8 cellular contexts compared by ENCODE assay signal in genomic region chr9:113150670-113151591, GRCh38. TPM values are rescaled to one million over a fixed set of nuclear protein-coding genes. Genes with fewer than 3 reads are reported as not detected.
DNase-seq lines count a peak whose midpoint lies in the region; ATAC-seq and TF ChIP-seq lines count a peak whose summit lies in the region.

Gene SLC31A2, plus strand, starts transcription at chr9:113151007. Its CDS starts 68 bp downstream, at chr9:113151075.

- no peaks in the 10 kb centered on the region for H3K9me3 Mint-ChIP-seq in CD14-positive monocyte

- peak within 1 kb of the TSS; percentile 96 to 100 (median 99) for H3K27ac Mint-ChIP-seq in CD14-positive monocyte

- TF ChIP-seq CTCF in CD14-positive monocyte (IDR thresholded peaks at IDR 0.05): peak; percentile 47

- ATAC-seq in GM19351 (IDR thresholded peaks at IDR 0.05; ENCODE audit: unreplicated experiment) (peak; percentile 97), HG03521 (IDR thresholded peaks at IDR 0.05; ENCODE audit: unreplicated experiment) (peak; percentile 94)

- peak within 1 kb of the TSS; percentile 94 to 96 for H3K4me3 Mint-ChIP-seq in CD14-positive monocyte

- H3K4me1 Mint-ChIP-seq in CD14-positive monocyte: peaks cover 66% of the 10 kb centered on the region

- DNase-seq in CD14-positive monocyte (ENCODE audit: low spot score) (peak; percentile 81), NCI-H774 (lab: John Stamatoyannopoulos, UW) (peak; percentile 74), medulla oblongata (ENCODE audit: extremely low spot score) (peak; percentile 91)
- DNase-seq in activated CD8-positive, alpha-beta memory T cell treated with anti-CD3 and anti-CD28 coated beads for 1 hour (ENCODE audit: extremely low read depth in 1 of 2, low read depth in 1 of 2): peak; percentile 53 to 83
- peak; percentile 74 for DNase-seq in effector CD8-positive, alpha-beta T cell (lab: John Stamatoyannopoulos, UW)
- peak; percentile 81 to 86 (median 82) for DNase-seq in stimulated activated CD4-positive, alpha-beta T cell treated with anti-CD3 and anti-CD28 coated beads, TNF-alpha, amount 100 ng/mL, for 48 hours (ENCODE audit: low read depth in 3 of 3)

- peaks cover 1 to 5% (median 3%) of the 10 kb centered on the region in 3 donors for H3K27me3 Mint-ChIP-seq in CD14-positive monocyte (ENCODE audit: low read depth in 3 of 3)

- intact Hi-C loops in CD14-positive monocyte (cut with micrococcal nuclease): loop anchor here (2.0 to 5.0 kb wide), 3 partner anchors 36 to 70 kb away; partner anchors contain the start of genes FKBP15 (in 1 of the 2) and SLC31A1 (in 1 of the 2)

- peaks cover 16 to 41% of the 10 kb centered on the region in 2 donors for H3K36me3 Mint-ChIP-seq in CD14-positive monocyte

RNA-seq across cellular contexts. Expression of gene SLC31A2, which starts in this region (rescaled TPM):
- polyA plus RNA-seq in CD14-positive monocyte: 100 to 1,000 TPM; 188 to 247 TPM

Comparison
In these comparisons a context has a peak if more than half of its experiments do, and no peak if none do; other contexts are left out.
1. Peak in every context shown above with its lines: DNase-seq and ATAC-seq.